ENCODE assay signal across 1 cellular context in genomic region chr1:94068831-94069648, GRCh38.
A peak's percentile ranks its signal among the peaks of the same experiment; 100 is the strongest.
TF ChIP-seq lines count a peak whose summit lies in the region.

No MANE protein-coding gene starts in this region.

TF ChIP-seq in HepG2, 621 proteins besides CTCF, POLR2A, EP300 and RAD21 (continued from another document and continues in another):
- TF ChIP-seq ZNF280D (CRISPR knock-in tag; IDR thresholded peaks at IDR 0.05) (no peak), ZNF292 (CRISPR knock-in tag; IDR thresholded peaks at IDR 0.05; ENCODE audit: borderline replicate concordance, low read depth) (peak; percentile 81), BORCS8-MEF2B (CRISPR knock-in tag; IDR thresholded peaks at IDR 0.05) (no peak), ZFY (CRISPR knock-in tag; IDR thresholded peaks at IDR 0.05) (0 out of 2 replicates have a peak, but pooled peaks have one; percentile 32), ZNF253 (CRISPR knock-in tag; IDR thresholded peaks at IDR 0.05; ENCODE audit: borderline replicate concordance) (no peak), KAT8 (CRISPR knock-in tag; IDR thresholded peaks at IDR 0.05) (peak; percentile 62; the same call in 1 of the 2 replicates), SIN3B (IDR thresholded peaks at IDR 0.05; ENCODE audit: low read length) (no peak), GTF3A (CRISPR knock-in tag; conservative IDR thresholded peaks at IDR 0.05) (0 out of 2 replicates have a peak, but pooled peaks have one; percentile 48), ONECUT2 (CRISPR knock-in tag; IDR thresholded peaks at IDR 0.05) (no peak), ZNF598 (CRISPR knock-in tag; IDR thresholded peaks at IDR 0.05; ENCODE audit: borderline replicate concordance) (0 out of 2 replicates have a peak, but pooled peaks have one; percentile 57), RFX3 (CRISPR knock-in tag; IDR thresholded peaks at IDR 0.05) (no peak), ETV5 (CRISPR knock-in tag; IDR thresholded peaks at IDR 0.05; ENCODE audit: borderline replicate concordance) (peak; percentile 81; the same call in 1 of the 2 replicates), ZBTB43 (CRISPR knock-in tag; conservative IDR thresholded peaks at IDR 0.05) (0 out of 2 replicates have a peak, but pooled peaks have one; percentile 2), ZNF232 (CRISPR knock-in tag; IDR thresholded peaks at IDR 0.05; ENCODE audit: borderline replicate concordance) (no peak), CEBPB (IDR thresholded peaks at IDR 0.05; ENCODE audit: borderline replicate concordance, low read depth, low read length) (no peak), ZNF17 (CRISPR knock-in tag; IDR thresholded peaks at IDR 0.05) (no peak), ATF3 (CRISPR knock-in tag; IDR thresholded peaks at IDR 0.05) (no peak), FOXC1 (CRISPR knock-in tag; IDR thresholded peaks at IDR 0.05; ENCODE audit: borderline replicate concordance) (no peak), HMGA1 (CRISPR knock-in tag; conservative IDR thresholded peaks at IDR 0.05) (no peak), BRCA1 (CRISPR knock-in tag; IDR thresholded peaks at IDR 0.05) (no peak), GMEB2 (CRISPR knock-in tag; IDR thresholded peaks at IDR 0.05; ENCODE audit: low read depth) (no peak), GFI1 (CRISPR knock-in tag; IDR thresholded peaks at IDR 0.05; ENCODE audit: borderline replicate concordance) (peak; percentile 33; the same call in 1 of the 2 replicates), POLR2G (IDR thresholded peaks at IDR 0.05; ENCODE audit: low read depth, low read length) (no peak), MED13 (CRISPR knock-in tag; IDR thresholded peaks at IDR 0.05) (no peak), ZNF34 (CRISPR knock-in tag; IDR thresholded peaks at IDR 0.05; ENCODE audit: borderline replicate concordance) (no peak), ZNF441 (CRISPR knock-in tag; IDR thresholded peaks at IDR 0.05; ENCODE audit: borderline replicate concordance) (no peak), ZNF296 (CRISPR knock-in tag; conservative IDR thresholded peaks at IDR 0.05) (no peak), ZBTB2 (CRISPR knock-in tag; IDR thresholded peaks at IDR 0.05; ENCODE audit: low read depth) (no peak), ZNF883 (CRISPR knock-in tag; IDR thresholded peaks at IDR 0.05; ENCODE audit: not compliant biosample characterization) (no peak), ZBTB21 (CRISPR knock-in tag; IDR thresholded peaks at IDR 0.05) (no peak), SKI (IDR thresholded peaks at IDR 0.05; ENCODE audit: partially characterized antibody) (no peak), BCL3 (CRISPR knock-in tag; IDR thresholded peaks at IDR 0.05) (no peak), ZNF614 (CRISPR knock-in tag; IDR thresholded peaks at IDR 0.05; ENCODE audit: borderline replicate concordance) (peak; percentile 65), ZNF280B (CRISPR knock-in tag; IDR thresholded peaks at IDR 0.05; ENCODE audit: borderline replicate concordance) (no peak), ZSCAN5A (CRISPR knock-in tag; IDR thresholded peaks at IDR 0.05; ENCODE audit: borderline replicate concordance) (no peak), E2F2 (CRISPR knock-in tag; IDR thresholded peaks at IDR 0.05; ENCODE audit: borderline replicate concordance) (no peak), NR2C2 (CRISPR knock-in tag; IDR thresholded peaks at IDR 0.05; ENCODE audit: borderline replicate concordance) (peak; percentile 47; the same call in 1 of the 2 replicates), CENPX (CRISPR knock-in tag; IDR thresholded peaks at IDR 0.05) (no peak), ZNF333 (CRISPR knock-in tag; IDR thresholded peaks at IDR 0.05; ENCODE audit: borderline replicate concordance) (no peak; the same call in 1 of the 2 replicates), MAFK (conservative IDR thresholded peaks at IDR 0.05 in 1 of 2, IDR thresholded peaks at IDR 0.05 in 1 of 2; ENCODE audit: low read length in 2 of 2) (peak; percentile 37 to 49; a peak in 3 of 4 replicates), ZNF205 (CRISPR knock-in tag; IDR thresholded peaks at IDR 0.05) (no peak), ZNF607 (CRISPR knock-in tag; IDR thresholded peaks at IDR 0.05; ENCODE audit: borderline replicate concordance) (0 out of 2 replicates have a peak, but pooled peaks have one; percentile 10), NRL (CRISPR knock-in tag; IDR thresholded peaks at IDR 0.05; ENCODE audit: borderline replicate concordance) (no peak), PRMT3 (CRISPR knock-in tag; IDR thresholded peaks at IDR 0.05; ENCODE audit: borderline replicate concordance, low read depth) (no peak), ATF7 (IDR thresholded peaks at IDR 0.05) (no peak), ATF7 (CRISPR knock-in tag; IDR thresholded peaks at IDR 0.05) (peak; percentile 86), ZNF543 (CRISPR knock-in tag; IDR thresholded peaks at IDR 0.05) (0 out of 2 replicates have a peak, but pooled peaks have one; percentile 47), MED1 (CRISPR knock-in tag; IDR thresholded peaks at IDR 0.05) (peak; percentile 76), NFKB2 (CRISPR knock-in tag; IDR thresholded peaks at IDR 0.05; ENCODE audit: borderline replicate concordance) (no peak), ZNF800 (CRISPR knock-in tag; IDR thresholded peaks at IDR 0.05) (no peak), SMC3 (IDR thresholded peaks at IDR 0.05; ENCODE audit: low read length) (0 out of 2 replicates have a peak, but pooled peaks have one; percentile 3), TBL1XR1 (IDR thresholded peaks at IDR 0.05; ENCODE audit: borderline replicate concordance, low read length, partially characterized antibody) (no peak), ZNF264 (CRISPR knock-in tag; IDR thresholded peaks at IDR 0.05) (no peak), ZNF589 (CRISPR knock-in tag; conservative IDR thresholded peaks at IDR 0.05) (no peak), NR3C1 (CRISPR knock-in tag; IDR thresholded peaks at IDR 0.05) (no peak), RARG (CRISPR knock-in tag; IDR thresholded peaks at IDR 0.05; ENCODE audit: low read depth) (no peak)
